1 cellular context compared by ENCODE assay signal in genomic region chr1:212595787-212596714, GRCh38.
TF ChIP-seq lines count a peak whose summit lies in the region.

No MANE protein-coding gene starts in this region.

TF ChIP-seq in K562, 482 proteins besides CTCF, POLR2A, EP300 and RAD21 (continued from another document and continues in another):
- TF ChIP-seq CLOCK (CRISPR knock-in tag; IDR thresholded peaks at IDR 0.05; ENCODE audit: borderline replicate concordance) (no peak), PTRF (tag; IDR thresholded peaks at IDR 0.05) (no peak), MEF2A (IDR thresholded peaks at IDR 0.05; ENCODE audit: control insufficient read depth, low read depth, low read length) (peak; percentile 85), BRD4 (IDR thresholded peaks at IDR 0.05) (0 out of 2 replicates have a peak, but pooled peaks have one; percentile 62), CGGBP1 (CRISPR knock-in tag; IDR thresholded peaks at IDR 0.05) (no peak), C11orf30 (IDR thresholded peaks at IDR 0.05; ENCODE audit: low read depth) (peak; percentile 34; the same call in 1 of the 2 replicates), CEBPG (CRISPR knock-in tag; IDR thresholded peaks at IDR 0.05) (no peak), CEBPG (tag; conservative IDR thresholded peaks at IDR 0.05 in 1 of 2, IDR thresholded peaks at IDR 0.05 in 1 of 2) (peak in 1 of 2 experiments; percentile 71; a peak in 2 of 4 replicates), ZNF639 (CRISPR knock-in tag; conservative IDR thresholded peaks at IDR 0.05 in 1 of 2, IDR thresholded peaks at IDR 0.05 in 1 of 2) (peak in 1 of 2 experiments; percentile 85; a peak in 2 of 4 replicates), ZNF444 (CRISPR knock-in tag; IDR thresholded peaks at IDR 0.05) (0 out of 2 replicates have a peak, but pooled peaks have one; percentile 25), BDP1 (IDR thresholded peaks at IDR 0.05; ENCODE audit: insufficient read depth, insufficient read length) (no peak), ZBTB12 (CRISPR knock-in tag; IDR thresholded peaks at IDR 0.05) (peak; percentile 43; the same call in 1 of the 2 replicates), CSDE1 (IDR thresholded peaks at IDR 0.05) (no peak), CBX8 (IDR thresholded peaks at IDR 0.05; ENCODE audit: borderline replicate concordance, extremely low read depth, low read depth, low read length, poor library complexity, severe bottlenecking) (peak; percentile 27), MAZ (CRISPR knock-in tag; conservative IDR thresholded peaks at IDR 0.05 in 1 of 2, IDR thresholded peaks at IDR 0.05 in 1 of 2) (peak in 1 of 2 experiments; percentile 12; a peak in 2 of 4 replicates), MTA3 (IDR thresholded peaks at IDR 0.05; ENCODE audit: borderline replicate concordance) (no peak), ATF7 (IDR thresholded peaks at IDR 0.05) (peak; percentile 87), ZBTB40 (IDR thresholded peaks at IDR 0.05) (peak; percentile 36; the same call in 1 of the 2 replicates), ZBTB40 (CRISPR knock-in tag; IDR thresholded peaks at IDR 0.05) (no peak), THRAP3 (IDR thresholded peaks at IDR 0.05; ENCODE audit: borderline replicate concordance) (no peak), ZNF76 (CRISPR knock-in tag; IDR thresholded peaks at IDR 0.05; ENCODE audit: borderline replicate concordance) (no peak), ZKSCAN8 (CRISPR knock-in tag; IDR thresholded peaks at IDR 0.05) (no peak), ZNF77 (CRISPR knock-in tag; IDR thresholded peaks at IDR 0.05) (no peak), ZNF830 (CRISPR knock-in tag; IDR thresholded peaks at IDR 0.05) (no peak), XRCC5 (IDR thresholded peaks at IDR 0.05; ENCODE audit: low read depth, low read length) (0 out of 2 replicates have a peak, but pooled peaks have one; percentile 50), STAT6 (CRISPR knock-in tag; IDR thresholded peaks at IDR 0.05) (no peak), DDX20 (tag; IDR thresholded peaks at IDR 0.05; ENCODE audit: low read depth) (no peak), ZNF197 (CRISPR knock-in tag; IDR thresholded peaks at IDR 0.05; ENCODE audit: low read depth) (0 out of 2 replicates have a peak, but pooled peaks have one; percentile 40), HNRNPK (IDR thresholded peaks at IDR 0.05; ENCODE audit: low read depth, low read length, poor library complexity, severe bottlenecking) (no peak), NFXL1 (CRISPR knock-in tag; IDR thresholded peaks at IDR 0.05) (0 out of 2 replicates have a peak, but pooled peaks have one; percentile 73), SMAD3 (CRISPR knock-in tag; conservative IDR thresholded peaks at IDR 0.05) (0 out of 2 replicates have a peak, but pooled peaks have one; percentile 1), SPI1 (IDR thresholded peaks at IDR 0.05; ENCODE audit: borderline replicate concordance, low read depth, low read length) (no peak), ZBTB8A (IDR thresholded peaks at IDR 0.05; ENCODE audit: partially characterized antibody) (no peak), RBBP5 (IDR thresholded peaks at IDR 0.05; ENCODE audit: borderline replicate concordance, insufficient read depth, low read length, poor library complexity, severe bottlenecking) (peak; percentile 29), ZBTB7A (IDR thresholded peaks at IDR 0.05; ENCODE audit: borderline replicate concordance, control insufficient read depth, low read depth, low read length) (no peak), KAT8 (IDR thresholded peaks at IDR 0.05; ENCODE audit: low read depth) (no peak), NRF1 (conservative IDR thresholded peaks at IDR 0.05 in 1 of 2, IDR thresholded peaks at IDR 0.05 in 1 of 2) (peak; percentile 12 to 25; a peak in 2 of 4 replicates), ETV1 (tag; conservative IDR thresholded peaks at IDR 0.05; ENCODE audit: low read depth) (0 out of 2 replicates have a peak, but pooled peaks have one; percentile 18), TEAD1 (CRISPR knock-in tag; IDR thresholded peaks at IDR 0.05) (peak in 1 of 2 experiments; percentile 44; a peak in 2 of 4 replicates), SMARCE1 (IDR thresholded peaks at IDR 0.05) (peak; percentile 74; the same call in 1 of the 2 replicates), CBFA2T3 (IDR thresholded peaks at IDR 0.05) (0 out of 2 replicates have a peak, but pooled peaks have one; percentile 14), ZNF655 (CRISPR knock-in tag; IDR thresholded peaks at IDR 0.05) (0 out of 2 replicates have a peak, but pooled peaks have one; percentile 68), E2F1 (CRISPR knock-in tag; IDR thresholded peaks at IDR 0.05) (no peak), NCOR1 (IDR thresholded peaks at IDR 0.05) (peak; percentile 32; the same call in 1 of the 2 replicates)
